In genomic region chr19:32246032-32246431, GRCh38 we compare ENCODE assay signal across 27 cellular contexts.
"Had no signal": no experiment of that assay in that cellular context is flagged by ENCODE, and none has a peak within 500 bp of the region (broad histone marks: within the 10 kb centered on the region; RNA-seq: fewer than 3 reads in every experiment).

No MANE protein-coding gene starts in this region.

- DNase-seq: heart right ventricle; kidney glomerular epithelial cell; left cardiac atrium; left ventricle myocardium inferior; midbrain; mucosa of descending colon; naive thymus-derived CD4-positive, alpha-beta T cell; nucleus accumbens; pancreas; posterior cingulate gyrus; psoas muscle; right lobe of liver; stimulated activated CD4-positive, alpha-beta T cell treated with anti-CD3 and anti-CD28 coated beads, Interleukin-1b, Interleukin-23, amount 100 ng/mL, for 48 hours; stimulated activated CD4-positive, alpha-beta T cell treated with anti-CD3 and anti-CD28 coated beads, Interleukin-2, amount 100 ng/mL, for 48 hours; stimulated activated CD4-positive, alpha-beta T cell treated with anti-CD3 and anti-CD28 coated beads, Interleukin-4, amount 100 ng/mL, for 4 hours; stimulated activated CD8-positive, alpha-beta memory T cell treated with anti-CD3 and anti-CD28 coated beads, Interleukin-4, amount 100 ng/mL, for 48 hours; stimulated activated naive CD4-positive, alpha-beta T cell treated with Interleukin-2 at 50 U/mL for 16 hours; stimulated activated naive CD8-positive, alpha-beta T cell treated with anti-CD3 and anti-CD28 coated beads, Interleukin-15, amount 100 ng/mL, for 72 hours; substantia nigra; transverse colon; upper lobe of left lung had no signal

- H3K27me3 ChIP-seq: pancreas, right lobe of liver, transverse colon, upper lobe of left lung had no signal

- ATAC-seq: heart right ventricle; left cardiac atrium; mucosa of descending colon; naive thymus-derived CD4-positive, alpha-beta T cell; natural killer cell treated with Interleukin-12 subunit alpha and Interleukin-12 subunit beta and Interleukin-15 and Interleukin-18, amount 100 ng/mL, for 72 hours; pancreas; psoas muscle; right lobe of liver; stimulated activated memory B cell treated with anti-CD40 and anti-IgM and Interleukin-4, amounts not matched to agents 10 μg/mL and 1 μg/mL and 100 μg/mL, for 72 hours; stimulated activated naive CD8-positive, alpha-beta T cell treated with anti-CD3 and anti-CD28 coated beads, Interleukin-15, amount 100 ng/mL, for 72 hours had no signal

- H3K4me3 ChIP-seq: heart right ventricle, hepatocyte, left ventricle myocardium inferior, lung, mucosa of descending colon, pancreas, psoas muscle, right lobe of liver, smooth muscle cell, transverse colon, upper lobe of left lung had no signal

- H3K79me2 ChIP-seq: hepatocyte had no signal

- H3K36me3 ChIP-seq: heart right ventricle, left ventricle myocardium inferior, pancreas, right lobe of liver, transverse colon, upper lobe of left lung had no signal

- H3K27ac ChIP-seq: heart right ventricle, hepatocyte, left ventricle myocardium inferior, pancreas, psoas muscle, right lobe of liver, transverse colon, upper lobe of left lung had no signal

- FAIRE-seq: keratinocyte, pancreas had no signal

- H3K4me2 ChIP-seq: hepatocyte, smooth muscle cell had no signal

- H3K4me1 ChIP-seq: heart right ventricle, left ventricle myocardium inferior, pancreas, psoas muscle, right lobe of liver, transverse colon, upper lobe of left lung had no signal

- H3K9me3 ChIP-seq: mucosa of descending colon, pancreas, psoas muscle, right lobe of liver, transverse colon had no signal
